Comparison of ENCODE assay signal across 25 cellular contexts in genomic region chr1:208038303-208038702, GRCh38.
"Had no signal": no experiment of that assay in that cellular context is flagged by ENCODE, and none has a peak within 500 bp of the region (broad histone marks: within the 10 kb centered on the region; RNA-seq: fewer than 3 reads in every experiment).

No MANE protein-coding gene starts in this region.

- H3K4me1 ChIP-seq: parathyroid adenoma, psoas muscle, right lobe of liver, sigmoid colon, transverse colon, uterus had no signal

- DNase-seq: naive thymus-derived CD4-positive, alpha-beta T cell; natural killer cell; occipital lobe; ovary; psoas muscle; right cardiac atrium; right lobe of liver; sigmoid colon; small intestine; stimulated activated CD4-positive, alpha-beta T cell treated with anti-CD3 and anti-CD28 coated beads, Interleukin-15, amount 100 ng/mL, for 24 hours; stimulated activated CD4-positive, alpha-beta T cell treated with anti-CD3 and anti-CD28 coated beads, Interleukin-2, amount 100 ng/mL, for 24 hours; stimulated activated CD4-positive, alpha-beta T cell treated with anti-CD3 and anti-CD28 coated beads, Interleukin-2, amount 100 ng/mL, for 48 hours; stimulated activated CD4-positive, alpha-beta T cell treated with anti-CD3 and anti-CD28 coated beads, Interleukin-4, amount 100 ng/mL, for 24 hours; stimulated activated naive B cell treated with anti-CD40 and anti-IgM and Interleukin-4, amounts not matched to agents 10 μg/mL and 1 μg/mL and 100 μg/mL, for 72 hours; stimulated activated naive CD4-positive, alpha-beta T cell treated with Interleukin-2 at 50 U/mL for 16 hours; stomach; thyroid gland; transverse colon; uterus had no signal

- H3K9me3 ChIP-seq: ovary, psoas muscle, right lobe of liver, sigmoid colon, stomach, thoracic aorta, thyroid gland, transverse colon, upper lobe of left lung, uterus had no signal

- H3K4me3 ChIP-seq: ovary, psoas muscle, right lobe of liver, sigmoid colon, stomach, thoracic aorta, thyroid gland, transverse colon, upper lobe of left lung, uterus had no signal

- H3K9me3 Mint-ChIP-seq: naive thymus-derived CD4-positive, alpha-beta T cell; natural killer cell; nephron; stimulated activated effector memory CD8-positive, alpha-beta T cell treated with anti-CD3 and anti-CD28 coated beads, Interleukin-12 subunit alpha, Interleukin-12 subunit beta, amount 100 ng/mL, for 72 hours; stimulated activated naive B cell treated with anti-CD40 and anti-IgM and Interleukin-4, amounts not matched to agents 10 μg/mL and 1 μg/mL and 100 μg/mL, for 72 hours; stimulated activated naive CD8-positive, alpha-beta T cell treated with anti-CD3 and anti-CD28 coated beads, Interleukin-15, Interleukin-2, amounts not matched to agents 100 ng/mL and 50 ng/mL, for 24 hours had no signal

- H3K36me3 Mint-ChIP-seq: naive thymus-derived CD4-positive, alpha-beta T cell; natural killer cell; stimulated activated effector memory CD8-positive, alpha-beta T cell treated with anti-CD3 and anti-CD28 coated beads, Interleukin-12 subunit alpha, Interleukin-12 subunit beta, amount 100 ng/mL, for 72 hours; stimulated activated naive B cell treated with anti-CD40 and anti-IgM and Interleukin-4, amounts not matched to agents 10 μg/mL and 1 μg/mL and 100 μg/mL, for 72 hours had no signal

- H3K79me2 ChIP-seq: parathyroid adenoma had no signal

- H2AFZ ChIP-seq: parathyroid adenoma had no signal

- ATAC-seq: naive thymus-derived CD4-positive, alpha-beta T cell; natural killer cell; psoas muscle; right cardiac atrium; right lobe of liver; stimulated activated effector memory CD8-positive, alpha-beta T cell treated with anti-CD3 and anti-CD28 coated beads, Interleukin-12 subunit alpha, Interleukin-12 subunit beta, amount 100 ng/mL, for 72 hours; stimulated activated naive B cell treated with anti-CD40 and anti-IgM and Interleukin-4, amounts not matched to agents 10 μg/mL and 1 μg/mL and 100 μg/mL, for 72 hours had no signal

- H3K36me3 ChIP-seq: ovary, uterus had no signal

- H3K27me3 Mint-ChIP-seq: stimulated activated naive B cell treated with anti-CD40 and anti-IgM and Interleukin-4, amounts not matched to agents 10 μg/mL and 1 μg/mL and 100 μg/mL, for 72 hours; stimulated activated naive CD8-positive, alpha-beta T cell treated with anti-CD3 and anti-CD28 coated beads, Interleukin-15, Interleukin-2, amounts not matched to agents 100 ng/mL and 50 ng/mL, for 24 hours had no signal

- H3K27me3 ChIP-seq: ovary, right lobe of liver, sigmoid colon, stomach, thyroid gland, transverse colon, upper lobe of left lung, uterus had no signal

- H3K9ac ChIP-seq: parathyroid adenoma had no signal

- H3K27ac ChIP-seq: ovary, parathyroid adenoma, psoas muscle, right lobe of liver, sigmoid colon, stomach, thoracic aorta, thyroid gland, transverse colon, upper lobe of left lung, uterus had no signal

- H3K4me3 Mint-ChIP-seq: naive thymus-derived CD4-positive, alpha-beta T cell; natural killer cell; nephron; stimulated activated effector memory CD8-positive, alpha-beta T cell treated with anti-CD3 and anti-CD28 coated beads, Interleukin-12 subunit alpha, Interleukin-12 subunit beta, amount 100 ng/mL, for 72 hours; stimulated activated naive B cell treated with anti-CD40 and anti-IgM and Interleukin-4, amounts not matched to agents 10 μg/mL and 1 μg/mL and 100 μg/mL, for 72 hours; stimulated activated naive CD8-positive, alpha-beta T cell treated with anti-CD3 and anti-CD28 coated beads, Interleukin-15, Interleukin-2, amounts not matched to agents 100 ng/mL and 50 ng/mL, for 24 hours had no signal

- H3K27ac Mint-ChIP-seq: naive thymus-derived CD4-positive, alpha-beta T cell; natural killer cell; nephron; stimulated activated effector memory CD8-positive, alpha-beta T cell treated with anti-CD3 and anti-CD28 coated beads, Interleukin-12 subunit alpha, Interleukin-12 subunit beta, amount 100 ng/mL, for 72 hours; stimulated activated naive B cell treated with anti-CD40 and anti-IgM and Interleukin-4, amounts not matched to agents 10 μg/mL and 1 μg/mL and 100 μg/mL, for 72 hours; stimulated activated naive CD8-positive, alpha-beta T cell treated with anti-CD3 and anti-CD28 coated beads, Interleukin-15, Interleukin-2, amounts not matched to agents 100 ng/mL and 50 ng/mL, for 24 hours had no signal

- H3K4me1 Mint-ChIP-seq: natural killer cell; stimulated activated effector memory CD8-positive, alpha-beta T cell treated with anti-CD3 and anti-CD28 coated beads, Interleukin-12 subunit alpha, Interleukin-12 subunit beta, amount 100 ng/mL, for 72 hours; stimulated activated naive B cell treated with anti-CD40 and anti-IgM and Interleukin-4, amounts not matched to agents 10 μg/mL and 1 μg/mL and 100 μg/mL, for 72 hours had no signal
